ENCODE assay signal across 9 cellular contexts in genomic region chr11:118715245-118715807, GRCh38. TPM values are rescaled to one million over a fixed set of nuclear protein-coding genes. Genes with fewer than 3 reads are reported as not detected.
A peak's percentile ranks its signal among the peaks of the same experiment; 100 is the strongest.
DNase-seq lines count a peak whose midpoint lies in the region; ATAC-seq and TF ChIP-seq lines count a peak whose summit lies in the region.
"Had no signal": no experiment of that assay in that cellular context is flagged by ENCODE, and none has a peak within 500 bp of the region (broad histone marks: within the 10 kb centered on the region; RNA-seq: fewer than 3 reads in every experiment).

No MANE protein-coding gene starts in this region.

- H3K9me3 ChIP-seq in fibroblast of lung (ENCODE audit: control insufficient read depth, insufficient read depth, low read depth, low read length) (no peaks in the 10 kb centered on the region), spleen (no peaks in the 10 kb centered on the region)

- H2AFZ ChIP-seq in fibroblast of lung (ENCODE audit: low read length), result no peak overlapping the region

- TF ChIP-seq CTCF in fibroblast of lung (conservative IDR thresholded peaks at IDR 0.05 in 1 of 2, IDR thresholded peaks at IDR 0.05 in 1 of 2; ENCODE audit: low read depth in 1 of 2, low read length in 2 of 2) (no peak), spleen (IDR thresholded peaks at IDR 0.05 in 8 of 11, conservative IDR thresholded peaks at IDR 0.05 in 3 of 11) (no peak)

- peak; percentile 59 for ATAC-seq in GM18861 (IDR thresholded peaks at IDR 0.05; ENCODE audit: unreplicated experiment)

- TF ChIP-seq POLR2A in spleen (IDR thresholded peaks at IDR 0.05), result no peak

- no peak overlapping the region for H3K27ac ChIP-seq in fibroblast of lung (ENCODE audit: insufficient read depth, low read length)
- H3K27ac ChIP-seq in spleen, result peak overlapping the region in 1 of 8 donors; percentile 8

- H3K27me3 ChIP-seq in fibroblast of lung (ENCODE audit: control insufficient read depth, insufficient read depth, low read length), result no peaks in the 10 kb centered on the region
- H3K27me3 ChIP-seq in spleen (replicated peaks in 1 of 7), result no peaks in the 10 kb centered on the region

- WGBS in spleen, 5 donors, result 66 to 79% (median 71%) methylated on average over 5 of the region's 5 CpGs

- peak; percentile 32 for DNase-seq in MV-4-11 (lab: John Stamatoyannopoulos, UW)
- peak; percentile 18 to 23 for DNase-seq in fibroblast of lung (ENCODE audit: low read depth in 2 of 2)
- DNase-seq in spleen, result peak; percentile 27
- no peak for DNase-seq in medulla oblongata (ENCODE audit: extremely low spot score)
- no peak for DNase-seq in occipital lobe (lab: John Stamatoyannopoulos, UW)
- no peak for DNase-seq in T-helper 2 cell
- DNase-seq: stimulated activated CD4-positive, alpha-beta T cell treated with anti-CD3 and anti-CD28 coated beads, Interleukin-2, amount 100 ng/mL, for 24 hours had no signal

- no peaks in the 10 kb centered on the region for H3K36me3 ChIP-seq in fibroblast of lung (ENCODE audit: control insufficient read depth, insufficient read depth, low read length)
- no peaks in the 10 kb centered on the region for H3K36me3 ChIP-seq in spleen

- H3K79me2 ChIP-seq in fibroblast of lung (ENCODE audit: control insufficient read depth, insufficient read depth, low read length), result no peaks in the 10 kb centered on the region

- no peak overlapping the region for H3K4me3 ChIP-seq in fibroblast of lung (replicated peaks in 1 of 4; ENCODE audit: control extremely low read depth in 1 of 4, insufficient read depth in 1 of 4, low read depth in 3 of 4, low read length in 4 of 4)
- H3K4me3 ChIP-seq in spleen, result no peak overlapping the region

- no peak overlapping the region for H3K4me2 ChIP-seq in fibroblast of lung (ENCODE audit: extremely low read depth, insufficient read depth, low read length)

- H3K4me1 ChIP-seq in fibroblast of lung (ENCODE audit: control insufficient read depth, extremely low read depth, insufficient read depth, low read length), result no peaks in the 10 kb centered on the region
- H3K4me1 ChIP-seq in spleen, result peaks cover 0 to 11% (median 3%) of the 10 kb centered on the region in 6 donors

- H4K20me1 ChIP-seq in fibroblast of lung (ENCODE audit: control insufficient read depth, extremely low read depth, insufficient read depth, low read length), result no peaks in the 10 kb centered on the region

- H3K9ac ChIP-seq in fibroblast of lung (ENCODE audit: insufficient read depth, low read length), result no peak overlapping the region

- intact Hi-C loops in spleen (cut with DNase I; ENCODE audit: low total_unique reads), result no loop called here

RNA-seq across cellular contexts. Expression of gene TREH, which starts 35.9 kb away (rescaled TPM):
- total RNA-seq in fibroblast of lung, result not detected in 2 replicates
- not detected in 2 replicates for polyA plus RNA-seq in fibroblast of lung
- polyA plus RNA-seq in fibroblast of lung (2012), result 0.20 and 0.31 TPM in 2 replicates
- not detected in 2 replicates for polyA minus RNA-seq in fibroblast of lung (ENCODE audit: low replicate concordance)
- not detected for total RNA-seq in spleen
- polyA plus RNA-seq in spleen, result 1 to 10 TPM in 2 of 3 donors, under 1 TPM in 1; 0.33 to 2.3 (median 2.0) TPM
- not detected for total RNA-seq in occipital lobe
- total RNA-seq: frontal cortex had no signal

Comparison
In these comparisons a context has a peak if more than half of its experiments do, and no peak if none do; other contexts are left out.
1. DNase-seq: peak in MV-4-11 (single experiment), fibroblast of lung (2 of 2) and spleen (single experiment); none in medulla oblongata (single experiment), occipital lobe (single experiment) and T-helper 2 cell (0 of 5).